In the genomic region with DNA sequence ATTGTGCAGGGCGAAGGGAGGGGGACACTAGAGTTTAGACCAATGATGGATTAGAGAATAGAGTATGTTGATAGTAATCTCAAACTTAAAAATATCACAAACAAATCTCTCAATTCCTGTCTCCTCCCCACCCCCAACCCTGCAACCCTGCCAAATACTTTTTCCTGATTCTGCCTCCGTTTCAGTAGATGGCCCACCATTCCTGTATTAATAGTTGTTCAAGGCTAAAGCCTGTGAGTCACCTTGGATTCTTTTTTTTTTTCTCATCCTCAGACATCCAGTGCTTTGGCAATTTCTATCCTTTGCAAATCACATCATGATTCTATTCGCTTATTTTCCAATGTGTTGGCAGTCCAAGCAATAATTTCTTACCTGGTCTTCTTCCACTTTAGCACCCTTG, we compare ENCODE assay signal across 20 cellular contexts.
A peak's percentile ranks its signal among the peaks of the same experiment; 100 is the strongest.
DNase-seq lines count a peak whose midpoint lies in the region; ATAC-seq, FAIRE-seq and TF ChIP-seq lines count a peak whose summit lies in the region.
"Had no signal": no experiment of that assay in that cellular context is flagged by ENCODE, and none has a peak within 500 bp of the region (broad histone marks: within the 10 kb centered on the region; RNA-seq: fewer than 3 reads in every experiment).

No MANE protein-coding gene starts in this region.

- no peak overlapping the region; the same call in 1 of the 2 replicates for H3K27ac Mint-ChIP-seq in HFFc6
- H3K27ac Mint-ChIP-seq: B cell; CD4-positive, alpha-beta memory T cell; H9 had no signal

- H3K27me3 ChIP-seq in BE2C = no peaks in the 10 kb centered on the region
- H3K27me3 ChIP-seq in bronchial epithelial cell (ENCODE audit: control insufficient read depth, insufficient read depth, low read length) = no peaks in the 10 kb centered on the region

- no peaks in the 10 kb centered on the region for H3K36me3 ChIP-seq in BE2C
- no peaks in the 10 kb centered on the region for H3K36me3 ChIP-seq in bronchial epithelial cell (ENCODE audit: control insufficient read depth, insufficient read depth, low read length)

- peaks cover 6% of the 10 kb centered on the region; the same call in 1 of the 2 replicates for H3K36me3 Mint-ChIP-seq in HFFc6 (ENCODE audit: low read depth)

- ATAC-seq in activated CD4-positive, CD25-positive, alpha-beta regulatory T cell treated with anti-CD3 and anti-CD28 coated beads, Interleukin-2, amount 50 U/mL, for 24 hours = no peak
- ATAC-seq in GM18517 (IDR thresholded peaks at IDR 0.05; ENCODE audit: unreplicated experiment) = no peak
- no peak for ATAC-seq in GM21381 (IDR thresholded peaks at IDR 0.05; ENCODE audit: unreplicated experiment)
- ATAC-seq: Panc1 had no signal

- no peaks in the 10 kb centered on the region for H3K9me3 ChIP-seq in BE2C

- H3K4me3 ChIP-seq in BE2C (ENCODE audit: low read depth, low read length) = no peak overlapping the region
- no peak overlapping the region for H3K4me3 ChIP-seq in bronchial epithelial cell (ENCODE audit: low read depth, low read length)

- TF ChIP-seq CTCF in BE2C (IDR thresholded peaks at IDR 0.05; ENCODE audit: low read depth, low read length) = no peak
- TF ChIP-seq CTCF in HFFc6 (IDR thresholded peaks at IDR 0.05) = no peak
- no peak for TF ChIP-seq CTCF in bronchial epithelial cell (IDR thresholded peaks at IDR 0.05; ENCODE audit: insufficient read depth, low read length, severe bottlenecking)

- FAIRE-seq in bronchial epithelial cell (lab: Jason Lieb, UNC) = no peak

- H3K4me1 Mint-ChIP-seq in HFFc6 (ENCODE audit: low read depth) = peaks cover 22% of the 10 kb centered on the region
- H3K4me1 Mint-ChIP-seq: B cell; CD4-positive, alpha-beta memory T cell; H9 had no signal

- H3K4me1 ChIP-seq in BE2C = peaks cover 7% of the 10 kb centered on the region; the same call in 1 of the 2 replicates

- DNase-seq in BE2C (peak; percentile 19), HFFc6 (peak; percentile 15), bronchial epithelial cell (ENCODE audit: low read depth) (peak; percentile 64), islet precursor cell (peak; percentile 41)
- DNase-seq: ACHN; CD4-positive, alpha-beta memory T cell; DMS79; GF-D8; H9; KBM-7; NCI-H1092; NCI-H1694; NCI-H345; NCI-H69; SIG-M5 had no signal

- H3K4me3 Mint-ChIP-seq in HFFc6 = no peak overlapping the region
- H3K4me3 Mint-ChIP-seq: B cell; CD4-positive, alpha-beta memory T cell; H9 had no signal

- no peaks in the 10 kb centered on the region for H3K27me3 Mint-ChIP-seq in HFFc6 (ENCODE audit: insufficient read depth)
- H3K27me3 Mint-ChIP-seq: B cell had no signal

- H3K9me3 Mint-ChIP-seq in HFFc6 = no peaks in the 10 kb centered on the region
- H3K9me3 Mint-ChIP-seq: CD4-positive, alpha-beta memory T cell; H9 had no signal
